Comparison of ENCODE assay signal across 1 cellular context in the genomic region with DNA sequence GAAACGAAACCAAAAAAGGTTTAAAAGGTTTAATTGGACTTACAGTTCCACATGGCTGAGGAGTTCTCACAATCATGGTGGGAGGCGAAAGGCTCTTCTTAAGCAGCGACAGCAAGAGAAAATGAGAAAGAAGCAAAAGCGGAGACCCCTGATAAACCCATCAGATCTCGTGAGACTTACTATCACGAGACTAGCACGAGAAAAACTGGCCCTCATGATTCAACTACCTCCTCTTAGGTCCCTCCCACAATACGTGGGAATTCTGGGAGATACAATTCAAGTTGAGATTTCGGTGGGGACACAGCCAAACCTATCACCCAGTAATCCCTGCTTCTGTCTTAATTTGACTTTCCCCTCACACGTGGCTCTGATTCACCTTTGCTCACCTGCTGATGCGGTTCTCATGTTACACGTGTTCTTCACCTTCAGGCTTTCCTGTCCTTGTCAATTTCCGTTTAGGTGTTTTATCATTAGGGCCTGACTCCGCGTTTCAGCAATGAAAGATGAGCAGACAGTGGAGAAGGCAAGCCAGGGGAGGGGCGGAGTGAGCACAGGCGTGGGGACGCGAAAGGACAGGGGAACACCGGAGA.
TF ChIP-seq lines count a peak whose summit lies in the region.

No MANE protein-coding gene starts in this region.

TF ChIP-seq in K562, 482 proteins besides CTCF, POLR2A, EP300 and RAD21 (continued from another document):
- TF ChIP-seq, protein P1, sequence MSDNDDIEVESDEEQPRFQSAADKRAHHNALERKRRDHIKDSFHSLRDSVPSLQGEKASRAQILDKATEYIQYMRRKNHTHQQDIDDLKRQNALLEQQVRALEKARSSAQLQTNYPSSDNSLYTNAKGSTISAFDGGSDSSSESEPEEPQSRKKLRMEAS (CRISPR knock-in tag; IDR thresholded peaks at IDR 0.05) = 0 out of 2 replicates have a peak, but pooled peaks have one; percentile 8
- TF ChIP-seq CHD2 (IDR thresholded peaks at IDR 0.05; ENCODE audit: low read depth, low read length) = peak; percentile 53; the same call in 1 of the 2 replicates
